In the genomic region with DNA sequence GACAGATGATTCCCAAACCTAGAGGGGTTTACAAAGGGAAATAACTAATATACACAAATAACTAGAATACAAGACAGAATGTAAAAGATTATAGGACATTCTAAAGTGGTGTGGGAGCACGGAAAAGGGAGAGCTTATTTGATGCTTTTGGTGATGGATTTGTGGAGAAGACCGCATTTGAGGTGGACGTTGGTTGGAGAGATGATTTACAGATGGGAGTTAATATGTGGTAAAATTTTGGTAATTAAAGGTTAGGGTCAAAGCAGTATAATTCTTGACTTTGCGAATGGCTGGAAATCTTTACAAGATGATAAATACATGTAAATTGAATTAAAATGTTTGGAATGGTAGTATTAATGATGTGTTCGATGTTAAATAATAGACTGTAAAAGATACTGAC, we compare ENCODE assay signal across 9 cellular contexts. TPM values are rescaled to one million over a fixed set of nuclear protein-coding genes. Genes with fewer than 3 reads are reported as not detected.
DNase-seq lines count a peak whose midpoint lies in the region; ATAC-seq, FAIRE-seq and TF ChIP-seq lines count a peak whose summit lies in the region.
"Had no signal": no experiment of that assay in that cellular context is flagged by ENCODE, and none has a peak within 500 bp of the region (broad histone marks: within the 10 kb centered on the region; RNA-seq: fewer than 3 reads in every experiment).

No MANE protein-coding gene starts in this region.

- no peak for FAIRE-seq in H54 (lab: Jason Lieb, UNC)
- FAIRE-seq: pancreas had no signal

- CTCF ChIA-PET in AG04449 (lab: Yijun Ruan, JAX) = interaction anchor here (0.8 to 1.2 kb wide), 4 partner anchors 11 to 300 kb away, joined by 3 to 4 read pairs (median 4); a partner anchor contains a TSS

- H3K27me3 ChIP-seq in adipocyte (replicated peaks; ENCODE audit: control insufficient read depth, insufficient read depth, low read length) (no peaks in the 10 kb centered on the region), liver (ENCODE audit: control insufficient read depth in 4 of 4, insufficient read depth in 4 of 4, low read length in 3 of 4) (no peaks in the 10 kb centered on the region)
- H3K27me3 ChIP-seq: pancreas had no signal

- no peak for TF ChIP-seq POLR2A in H54 (IDR thresholded peaks at IDR 0.05; ENCODE audit: low read depth, low read length)

- 48% methylated on average over 5 of the region's 5 CpGs for WGBS in liver

- no peak for DNase-seq in AG04449 (ENCODE audit: low read depth, low spot score)
- no peak for DNase-seq in HFF-Myc (ENCODE audit: extremely low read depth, low read depth)
- no peak for DNase-seq in adipocyte (ENCODE audit: low read depth)
- DNase-seq in hepatic stellate cell (ENCODE audit: low spot score) = no peak
- DNase-seq in GM03348 (ENCODE audit: low spot score) = no peak
- DNase-seq in H54 (ENCODE audit: insufficient read length, low spot score) = no peak

- ATAC-seq in GM18873 (IDR thresholded peaks at IDR 0.05; ENCODE audit: low FRiP score, unreplicated experiment) = no peak

- H3K4me3 ChIP-seq in AG04449 (ENCODE audit: low read depth, low read length) (peak overlapping the region; percentile 87), HFF-Myc (replicated peaks; ENCODE audit: low read depth, low read length) (peak overlapping the region; percentile 62), adipocyte (ENCODE audit: low read length) (peak overlapping the region; percentile 82), liver (ENCODE audit: low read depth in 1 of 3, low read length in 3 of 3) (peak overlapping the region in 1 of 3 donors; percentile 76)

- H3K9me3 ChIP-seq in adipocyte (ENCODE audit: control insufficient read depth, low read length) = no peaks in the 10 kb centered on the region
- no peaks in the 10 kb centered on the region for H3K9me3 ChIP-seq in liver (ENCODE audit: control insufficient read depth in 4 of 4, low read length in 3 of 4)
- H3K9me3 ChIP-seq: pancreas had no signal

- H3K9ac ChIP-seq in adipocyte (ENCODE audit: low read length) = peak overlapping the region; percentile 83
- H3K9ac ChIP-seq in liver (ENCODE audit: low read depth in 1 of 2, low read length in 2 of 2) = peak overlapping the region; percentile 4 to 19

- TF ChIP-seq RAD21 in liver (IDR thresholded peaks at IDR 0.05) = no peak

- POLR2A ChIA-PET in AG04449 (lab: Yijun Ruan, JAX) = no interaction called here

- no peak overlapping the region for H3K27ac ChIP-seq in liver (ENCODE audit: low read depth in 1 of 2, low read length in 2 of 2)
- H3K27ac ChIP-seq: pancreas had no signal

- H3K4me1 ChIP-seq in adipocyte (ENCODE audit: control insufficient read depth, insufficient read depth, low read length) = peaks cover 8% of the 10 kb centered on the region
- peaks cover 0 to 13% (median 9%) of the 10 kb centered on the region in 4 donors for H3K4me1 ChIP-seq in liver (ENCODE audit: control insufficient read depth in 4 of 4, insufficient read depth in 4 of 4, low read length in 3 of 4)

- H3K36me3 ChIP-seq in adipocyte (ENCODE audit: control insufficient read depth, insufficient read depth, low read length, severe bottlenecking) (no peaks in the 10 kb centered on the region), liver (ENCODE audit: control insufficient read depth in 4 of 4, insufficient read depth in 3 of 4, low read depth in 1 of 4, low read length in 3 of 4) (no peaks in the 10 kb centered on the region)
- H3K36me3 ChIP-seq: pancreas had no signal

- no peak for TF ChIP-seq CTCF in AG04449 (IDR thresholded peaks at IDR 0.05; ENCODE audit: insufficient read depth, low read length, missing control alignments)
- no peak for TF ChIP-seq CTCF in HFF-Myc (IDR thresholded peaks at IDR 0.05; ENCODE audit: low read depth, low read length, missing control alignments)
- TF ChIP-seq CTCF in liver (IDR thresholded peaks at IDR 0.05; ENCODE audit: low read depth, low read length, missing input control) = no peak

TF ChIP-seq in liver, 16 proteins besides CTCF, POLR2A, EP300 and RAD21:
- TF ChIP-seq GABPA (IDR thresholded peaks at IDR 0.05 in 1 of 2, conservative IDR thresholded peaks at IDR 0.05 in 1 of 2) (no peak), HNF4A (conservative IDR thresholded peaks at IDR 0.05) (no peak), NR2F2 (IDR thresholded peaks at IDR 0.05) (no peak), JUND (IDR thresholded peaks at IDR 0.05) (no peak), SP1 (IDR thresholded peaks at IDR 0.05) (no peak), HNF4G (IDR thresholded peaks at IDR 0.05) (no peak)
- TF ChIP-seq, protein P1, sequence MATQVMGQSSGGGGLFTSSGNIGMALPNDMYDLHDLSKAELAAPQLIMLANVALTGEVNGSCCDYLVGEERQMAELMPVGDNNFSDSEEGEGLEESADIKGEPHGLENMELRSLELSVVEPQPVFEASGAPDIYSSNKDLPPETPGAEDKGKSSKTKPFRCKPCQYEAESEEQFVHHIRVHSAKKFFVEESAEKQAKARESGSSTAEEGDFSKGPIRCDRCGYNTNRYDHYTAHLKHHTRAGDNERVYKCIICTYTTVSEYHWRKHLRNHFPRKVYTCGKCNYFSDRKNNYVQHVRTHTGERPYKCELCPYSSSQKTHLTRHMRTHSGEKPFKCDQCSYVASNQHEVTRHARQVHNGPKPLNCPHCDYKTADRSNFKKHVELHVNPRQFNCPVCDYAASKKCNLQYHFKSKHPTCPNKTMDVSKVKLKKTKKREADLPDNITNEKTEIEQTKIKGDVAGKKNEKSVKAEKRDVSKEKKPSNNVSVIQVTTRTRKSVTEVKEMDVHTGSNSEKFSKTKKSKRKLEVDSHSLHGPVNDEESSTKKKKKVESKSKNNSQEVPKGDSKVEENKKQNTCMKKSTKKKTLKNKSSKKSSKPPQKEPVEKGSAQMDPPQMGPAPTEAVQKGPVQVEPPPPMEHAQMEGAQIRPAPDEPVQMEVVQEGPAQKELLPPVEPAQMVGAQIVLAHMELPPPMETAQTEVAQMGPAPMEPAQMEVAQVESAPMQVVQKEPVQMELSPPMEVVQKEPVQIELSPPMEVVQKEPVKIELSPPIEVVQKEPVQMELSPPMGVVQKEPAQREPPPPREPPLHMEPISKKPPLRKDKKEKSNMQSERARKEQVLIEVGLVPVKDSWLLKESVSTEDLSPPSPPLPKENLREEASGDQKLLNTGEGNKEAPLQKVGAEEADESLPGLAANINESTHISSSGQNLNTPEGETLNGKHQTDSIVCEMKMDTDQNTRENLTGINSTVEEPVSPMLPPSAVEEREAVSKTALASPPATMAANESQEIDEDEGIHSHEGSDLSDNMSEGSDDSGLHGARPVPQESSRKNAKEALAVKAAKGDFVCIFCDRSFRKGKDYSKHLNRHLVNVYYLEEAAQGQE (IDR thresholded peaks at IDR 0.05) = no peak
TF ChIP-seq in liver: peak in this region for 0.

RNA-seq across cellular contexts. Expression of a gene that starts 1.2 kb away (rescaled TPM):
- 10 to 100 TPM in 1 of 2 donors, 1 to 10 TPM in 1; 3.5 to 38.5 TPM for total RNA-seq in liver
- 1 to 10 TPM; 1.5 to 2.2 TPM for polyA plus RNA-seq in liver

RNA-seq across cellular contexts. Expression of a gene that starts 26.1 kb away (rescaled TPM):
- 1 to 10 TPM; 7.4 to 7.6 TPM for total RNA-seq in liver
- polyA plus RNA-seq in liver = 1 to 10 TPM; 5.3 to 5.8 TPM

RNA-seq across cellular contexts. Expression of a gene that starts 30.4 kb away (rescaled TPM):
- total RNA-seq in liver = 10 to 100 TPM in 1 of 2 donors, 1 to 10 TPM in 1; 8.9 to 13.5 TPM
- polyA plus RNA-seq in liver = 1 to 10 TPM; 7.9 to 8.8 TPM
